1 cellular context compared by ENCODE assay signal in genomic region chr2:99336780-99337163, GRCh38.
TF ChIP-seq lines count a peak whose summit lies in the region.

No MANE protein-coding gene starts in this region.

TF ChIP-seq in HepG2, 621 proteins besides CTCF, POLR2A, EP300 and RAD21:
- TF ChIP-seq KAT8 (CRISPR knock-in tag; IDR thresholded peaks at IDR 0.05) (no peak), MTF2 (CRISPR knock-in tag; IDR thresholded peaks at IDR 0.05; ENCODE audit: borderline replicate concordance) (peak; percentile 53; the same call in 1 of the 2 replicates), ZNF460 (CRISPR knock-in tag; IDR thresholded peaks at IDR 0.05; ENCODE audit: borderline replicate concordance) (no peak), MTA3 (CRISPR knock-in tag; IDR thresholded peaks at IDR 0.05) (no peak), KDM5A (IDR thresholded peaks at IDR 0.05; ENCODE audit: borderline replicate concordance, low read length) (peak; percentile 45), ZNF414 (CRISPR knock-in tag; IDR thresholded peaks at IDR 0.05) (0 out of 2 replicates have a peak, but pooled peaks have one; percentile 83), FOXM1 (CRISPR knock-in tag; IDR thresholded peaks at IDR 0.05) (no peak), ZEB1 (IDR thresholded peaks at IDR 0.05; ENCODE audit: insufficient replicate concordance, low read depth) (peak; percentile 17), NFIC (IDR thresholded peaks at IDR 0.05; ENCODE audit: low read length) (peak; percentile 45; the same call in 1 of the 2 replicates), ZNF30 (CRISPR knock-in tag; IDR thresholded peaks at IDR 0.05) (0 out of 2 replicates have a peak, but pooled peaks have one; percentile 41), NR2F2 (IDR thresholded peaks at IDR 0.05; ENCODE audit: borderline replicate concordance, low read depth) (0 out of 2 replicates have a peak, but pooled peaks have one; percentile 10), SOX13 (IDR thresholded peaks at IDR 0.05) (no peak), SOX13 (CRISPR knock-in tag; conservative IDR thresholded peaks at IDR 0.05 in 1 of 2, IDR thresholded peaks at IDR 0.05 in 1 of 2) (0 out of 4 replicates have a peak, but pooled peaks of 1 of the 2 experiments have one; percentile 88), FLYWCH1 (CRISPR knock-in tag; IDR thresholded peaks at IDR 0.05) (0 out of 2 replicates have a peak, but pooled peaks have one; percentile 3), HHEX (CRISPR knock-in tag; IDR thresholded peaks at IDR 0.05) (no peak), ZNF772 (CRISPR knock-in tag; IDR thresholded peaks at IDR 0.05) (no peak), PLRG1 (conservative IDR thresholded peaks at IDR 0.05) (no peak), CREB1 (IDR thresholded peaks at IDR 0.05) (no peak), CREB1 (CRISPR knock-in tag; IDR thresholded peaks at IDR 0.05) (peak; percentile 20; the same call in 1 of the 2 replicates), NRL (CRISPR knock-in tag; IDR thresholded peaks at IDR 0.05; ENCODE audit: borderline replicate concordance) (no peak), HMGXB4 (CRISPR knock-in tag; IDR thresholded peaks at IDR 0.05; ENCODE audit: borderline replicate concordance in 1 of 2, low read depth in 1 of 2) (peak in 1 of 2 experiments; percentile 14; a peak in 1 of 4 replicates), CREB3 (CRISPR knock-in tag; IDR thresholded peaks at IDR 0.05) (0 out of 2 replicates have a peak, but pooled peaks have one; percentile 76), TRIM24 (CRISPR knock-in tag; IDR thresholded peaks at IDR 0.05) (0 out of 2 replicates have a peak, but pooled peaks have one; percentile 27), SP140L (CRISPR knock-in tag; IDR thresholded peaks at IDR 0.05; ENCODE audit: borderline replicate concordance) (0 out of 2 replicates have a peak, but pooled peaks have one; percentile 6), ZNF138 (CRISPR knock-in tag; IDR thresholded peaks at IDR 0.05; ENCODE audit: low read depth) (no peak), ZNF451 (CRISPR knock-in tag; IDR thresholded peaks at IDR 0.05) (0 out of 2 replicates have a peak, but pooled peaks have one; percentile 1), ATF1 (CRISPR knock-in tag; IDR thresholded peaks at IDR 0.05) (0 out of 2 replicates have a peak, but pooled peaks have one; percentile 34)
- TF ChIP-seq, protein P1, sequence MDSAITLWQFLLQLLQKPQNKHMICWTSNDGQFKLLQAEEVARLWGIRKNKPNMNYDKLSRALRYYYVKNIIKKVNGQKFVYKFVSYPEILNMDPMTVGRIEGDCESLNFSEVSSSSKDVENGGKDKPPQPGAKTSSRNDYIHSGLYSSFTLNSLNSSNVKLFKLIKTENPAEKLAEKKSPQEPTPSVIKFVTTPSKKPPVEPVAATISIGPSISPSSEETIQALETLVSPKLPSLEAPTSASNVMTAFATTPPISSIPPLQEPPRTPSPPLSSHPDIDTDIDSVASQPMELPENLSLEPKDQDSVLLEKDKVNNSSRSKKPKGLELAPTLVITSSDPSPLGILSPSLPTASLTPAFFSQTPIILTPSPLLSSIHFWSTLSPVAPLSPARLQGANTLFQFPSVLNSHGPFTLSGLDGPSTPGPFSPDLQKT (CRISPR knock-in tag; IDR thresholded peaks at IDR 0.05; ENCODE audit: borderline replicate concordance): no peak
- TF ChIP-seq, protein P2, sequence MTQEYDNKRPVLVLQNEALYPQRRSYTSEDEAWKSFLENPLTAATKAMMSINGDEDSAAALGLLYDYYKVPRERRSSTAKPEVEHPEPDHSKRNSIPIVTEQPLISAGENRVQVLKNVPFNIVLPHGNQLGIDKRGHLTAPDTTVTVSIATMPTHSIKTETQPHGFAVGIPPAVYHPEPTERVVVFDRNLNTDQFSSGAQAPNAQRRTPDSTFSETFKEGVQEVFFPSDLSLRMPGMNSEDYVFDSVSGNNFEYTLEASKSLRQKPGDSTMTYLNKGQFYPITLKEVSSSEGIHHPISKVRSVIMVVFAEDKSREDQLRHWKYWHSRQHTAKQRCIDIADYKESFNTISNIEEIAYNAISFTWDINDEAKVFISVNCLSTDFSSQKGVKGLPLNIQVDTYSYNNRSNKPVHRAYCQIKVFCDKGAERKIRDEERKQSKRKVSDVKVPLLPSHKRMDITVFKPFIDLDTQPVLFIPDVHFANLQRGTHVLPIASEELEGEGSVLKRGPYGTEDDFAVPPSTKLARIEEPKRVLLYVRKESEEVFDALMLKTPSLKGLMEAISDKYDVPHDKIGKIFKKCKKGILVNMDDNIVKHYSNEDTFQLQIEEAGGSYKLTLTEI (CRISPR knock-in tag; conservative IDR thresholded peaks at IDR 0.05): no peak
- TF ChIP-seq, protein P3, sequence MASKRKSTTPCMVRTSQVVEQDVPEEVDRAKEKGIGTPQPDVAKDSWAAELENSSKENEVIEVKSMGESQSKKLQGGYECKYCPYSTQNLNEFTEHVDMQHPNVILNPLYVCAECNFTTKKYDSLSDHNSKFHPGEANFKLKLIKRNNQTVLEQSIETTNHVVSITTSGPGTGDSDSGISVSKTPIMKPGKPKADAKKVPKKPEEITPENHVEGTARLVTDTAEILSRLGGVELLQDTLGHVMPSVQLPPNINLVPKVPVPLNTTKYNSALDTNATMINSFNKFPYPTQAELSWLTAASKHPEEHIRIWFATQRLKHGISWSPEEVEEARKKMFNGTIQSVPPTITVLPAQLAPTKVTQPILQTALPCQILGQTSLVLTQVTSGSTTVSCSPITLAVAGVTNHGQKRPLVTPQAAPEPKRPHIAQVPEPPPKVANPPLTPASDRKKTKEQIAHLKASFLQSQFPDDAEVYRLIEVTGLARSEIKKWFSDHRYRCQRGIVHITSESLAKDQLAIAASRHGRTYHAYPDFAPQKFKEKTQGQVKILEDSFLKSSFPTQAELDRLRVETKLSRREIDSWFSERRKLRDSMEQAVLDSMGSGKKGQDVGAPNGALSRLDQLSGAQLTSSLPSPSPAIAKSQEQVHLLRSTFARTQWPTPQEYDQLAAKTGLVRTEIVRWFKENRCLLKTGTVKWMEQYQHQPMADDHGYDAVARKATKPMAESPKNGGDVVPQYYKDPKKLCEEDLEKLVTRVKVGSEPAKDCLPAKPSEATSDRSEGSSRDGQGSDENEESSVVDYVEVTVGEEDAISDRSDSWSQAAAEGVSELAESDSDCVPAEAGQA (IDR thresholded peaks at IDR 0.05; ENCODE audit: low read depth): no peak
- TF ChIP-seq, protein P3 (CRISPR knock-in tag; IDR thresholded peaks at IDR 0.05; ENCODE audit: borderline replicate concordance): 0 out of 2 replicates have a peak, but pooled peaks have one; percentile 2
- TF ChIP-seq, protein P4, sequence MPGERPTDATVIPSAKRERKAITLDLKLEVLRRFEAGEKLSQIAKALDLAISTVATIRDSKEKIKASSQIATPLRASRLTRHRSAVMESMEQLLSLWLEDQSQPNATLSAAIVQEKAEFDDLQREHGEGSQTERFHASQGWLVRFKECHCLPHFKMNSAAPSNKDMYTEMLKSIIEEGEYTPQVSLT (CRISPR knock-in tag; IDR thresholded peaks at IDR 0.05; ENCODE audit: borderline replicate concordance, low read depth): no peak; the same call in 1 of the 2 replicates
- TF ChIP-seq, protein P5, sequence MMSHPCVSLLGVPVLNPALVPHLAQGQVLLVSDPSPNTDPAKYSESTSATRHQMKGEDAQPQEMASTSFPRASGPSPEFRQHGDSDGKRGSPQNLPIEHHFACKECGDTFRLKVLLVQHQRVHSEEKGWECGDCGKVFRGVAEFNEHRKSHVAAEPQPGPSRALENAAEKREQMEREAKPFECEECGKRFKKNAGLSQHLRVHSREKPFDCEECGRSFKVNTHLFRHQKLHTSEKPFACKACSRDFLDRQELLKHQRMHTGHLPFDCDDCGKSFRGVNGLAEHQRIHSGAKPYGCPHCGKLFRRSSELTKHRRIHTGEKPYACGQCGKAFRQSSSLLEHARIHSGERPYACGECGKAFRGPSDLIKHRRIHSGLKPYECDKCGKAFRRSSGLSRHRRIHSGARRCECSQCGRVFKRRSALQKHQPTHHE (CRISPR knock-in tag; IDR thresholded peaks at IDR 0.05; ENCODE audit: borderline replicate concordance): no peak
- TF ChIP-seq, protein P6, sequence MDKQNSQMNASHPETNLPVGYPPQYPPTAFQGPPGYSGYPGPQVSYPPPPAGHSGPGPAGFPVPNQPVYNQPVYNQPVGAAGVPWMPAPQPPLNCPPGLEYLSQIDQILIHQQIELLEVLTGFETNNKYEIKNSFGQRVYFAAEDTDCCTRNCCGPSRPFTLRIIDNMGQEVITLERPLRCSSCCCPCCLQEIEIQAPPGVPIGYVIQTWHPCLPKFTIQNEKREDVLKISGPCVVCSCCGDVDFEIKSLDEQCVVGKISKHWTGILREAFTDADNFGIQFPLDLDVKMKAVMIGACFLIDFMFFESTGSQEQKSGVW (CRISPR knock-in tag; IDR thresholded peaks at IDR 0.05; ENCODE audit: borderline replicate concordance): no peak
